ENCODE assay signal across 8 cellular contexts in genomic region chr19:3761382-3762129, GRCh38. TPM values are rescaled to one million over a fixed set of nuclear protein-coding genes. Genes with fewer than 3 reads are reported as not detected.
DNase-seq lines count a peak whose midpoint lies in the region; ATAC-seq and TF ChIP-seq lines count a peak whose summit lies in the region.

TSS of gene APBA3 (minus strand) at chr19:3761692. CDS start at chr19:3760264, 1,428 bp downstream.

- H3K4me1 Mint-ChIP-seq in glutamatergic neuron (ENCODE audit: low read depth, unreplicated experiment) = no peaks in the 10 kb centered on the region
- peaks cover 25% of the 10 kb centered on the region for H3K4me1 Mint-ChIP-seq in osteocyte (ENCODE audit: unreplicated experiment)

- H3K4me3 ChIP-seq in HEK293 (ENCODE audit: low read depth, low read length) (peak within 1 kb of the TSS; percentile 96), thoracic aorta (peak within 1 kb of the TSS; percentile 92)

- H3K27ac Mint-ChIP-seq in activated naive CD4-positive, alpha-beta T cell treated with anti-CD3 and anti-CD28 coated beads, Interleukin-2, amount 50 U/mL, for 72 hours = peak within 1 kb of the TSS; percentile 98 to 99
- H3K27ac Mint-ChIP-seq in glutamatergic neuron (ENCODE audit: unreplicated experiment) = peak within 1 kb of the TSS; percentile 98
- H3K27ac Mint-ChIP-seq in osteocyte (ENCODE audit: unreplicated experiment) = peak within 1 kb of the TSS; percentile 100

- no peaks in the 10 kb centered on the region for H3K9me3 ChIP-seq in HEK293 (ENCODE audit: control insufficient read depth, insufficient read depth, low read depth, low read length)
- H3K9me3 ChIP-seq in thoracic aorta = no peaks in the 10 kb centered on the region

- H3K36me3 ChIP-seq in HEK293 (ENCODE audit: control insufficient read depth in 2 of 2, insufficient read depth in 1 of 2, low read length in 2 of 2) = peaks cover 7 to 24% of the 10 kb centered on the region in 2 experiments; a peak in 2 of 3 replicates
- H3K36me3 ChIP-seq in thoracic aorta = peaks cover 18% of the 10 kb centered on the region

- H3K9me3 Mint-ChIP-seq in activated naive CD4-positive, alpha-beta T cell treated with anti-CD3 and anti-CD28 coated beads, Interleukin-2, amount 50 U/mL, for 72 hours = no peaks in the 10 kb centered on the region
- H3K9me3 Mint-ChIP-seq in glutamatergic neuron (ENCODE audit: unreplicated experiment) = peaks cover 15% of the 10 kb centered on the region
- H3K9me3 Mint-ChIP-seq in osteocyte (ENCODE audit: unreplicated experiment) = no peaks in the 10 kb centered on the region

- H3K27ac ChIP-seq in HEK293 (ENCODE audit: extremely low read depth, low read depth, low read length) (peak within 1 kb of the TSS; percentile 68), thoracic aorta (peak within 1 kb of the TSS; percentile 97 to 100)

- CTCF ChIA-PET in HEK293 (lab: Yijun Ruan, JAX) = interaction anchor here (0.6 to 1.4 kb wide), 6 partner anchors 11 to 154 kb away, joined by 3 to 9 read pairs (median 4); no protein-coding TSS in a partner anchor

- H3K27me3 Mint-ChIP-seq in glutamatergic neuron (ENCODE audit: unreplicated experiment) = peaks cover 9% of the 10 kb centered on the region
- no peaks in the 10 kb centered on the region for H3K27me3 Mint-ChIP-seq in osteocyte (ENCODE audit: unreplicated experiment)

- no peaks in the 10 kb centered on the region; the same call in 1 of the 2 replicates for H3K4me1 ChIP-seq in HEK293 (ENCODE audit: control insufficient read depth, insufficient read depth, low read length)
- H3K4me1 ChIP-seq in thoracic aorta (ENCODE audit: control insufficient read depth in 1 of 2, low read depth in 2 of 2) = peaks cover 16 to 38% of the 10 kb centered on the region in 2 donors

- H3K4me3 Mint-ChIP-seq in glutamatergic neuron (ENCODE audit: unreplicated experiment) (peak within 1 kb of the TSS; percentile 99), osteocyte (ENCODE audit: unreplicated experiment) (peak within 1 kb of the TSS; percentile 96)

- H3K27me3 ChIP-seq in thoracic aorta (replicated peaks; ENCODE audit: insufficient read depth) = no peaks in the 10 kb centered on the region

- TF ChIP-seq CTCF in HEK293 (tag by site-specific recombination; IDR thresholded peaks at IDR 0.05) (peak; percentile 98), glutamatergic neuron (IDR thresholded peaks at IDR 0.05; ENCODE audit: partially characterized antibody, unreplicated experiment) (peak; percentile 88), osteocyte (IDR thresholded peaks at IDR 0.05) (peak; percentile 75), thoracic aorta (IDR thresholded peaks at IDR 0.05) (peak; percentile 70)

- DNase-seq in EL (peak; percentile 89), NCI-H1092 (lab: John Stamatoyannopoulos, UW) (peak; percentile 78), SKM-1 (lab: John Stamatoyannopoulos, UW; ENCODE audit: unreplicated experiment) (peak; percentile 72), glutamatergic neuron (peak; percentile 95), osteocyte (ENCODE audit: extremely low spot score, unreplicated experiment) (peak; percentile 98), thoracic aorta (ENCODE audit: low spot score) (peak; percentile 74)
- peak; percentile 97 to 99 for DNase-seq in activated naive CD4-positive, alpha-beta T cell treated with anti-CD3 and anti-CD28 coated beads, Interleukin-2, amount 50 U/mL, for 72 hours (ENCODE audit: low spot score in 2 of 2)

- peaks cover 7 to 13% of the 10 kb centered on the region in 2 donors for H3K36me3 Mint-ChIP-seq in activated naive CD4-positive, alpha-beta T cell treated with anti-CD3 and anti-CD28 coated beads, Interleukin-2, amount 50 U/mL, for 72 hours
- H3K36me3 Mint-ChIP-seq in glutamatergic neuron (ENCODE audit: unreplicated experiment) (no peaks in the 10 kb centered on the region), osteocyte (ENCODE audit: unreplicated experiment) (peaks cover 7% of the 10 kb centered on the region)

- ATAC-seq in activated naive CD4-positive, alpha-beta T cell treated with anti-CD3 and anti-CD28 coated beads, Interleukin-2, amount 50 U/mL, for 72 hours = peak; percentile 58 to 61
- no peak for ATAC-seq in thoracic aorta (ENCODE audit: insufficient number of reproducible peaks, low FRiP score, low read depth)

- POLR2A ChIA-PET in HEK293 (lab: Yijun Ruan, JAX) = interaction anchor here (0.6 to 2.4 kb wide), 9 partner anchors 8 to 582 kb away, joined by 3 to 10 read pairs (median 6); partner anchors contain the start of genes MPND and PIP5K1C

TF ChIP-seq in HEK293, 187 proteins besides CTCF, POLR2A, EP300 and RAD21 (continues in another document):
- no peak for TF ChIP-seq ZNF132 (tag by site-specific recombination; IDR thresholded peaks at IDR 0.05; ENCODE audit: borderline replicate concordance)
- peak; percentile 58 for TF ChIP-seq KLF8 (tag by site-specific recombination; IDR thresholded peaks at IDR 0.05)
- TF ChIP-seq ZBTB8A (tag by site-specific recombination; IDR thresholded peaks at IDR 0.05) = peak; percentile 87
- TF ChIP-seq ZNF394 (tag by site-specific recombination; IDR thresholded peaks at IDR 0.05; ENCODE audit: borderline replicate concordance) = peak; percentile 44; the same call in 1 of the 2 replicates
- TF ChIP-seq ZBTB6 (tag by site-specific recombination; IDR thresholded peaks at IDR 0.05) = peak; percentile 58; the same call in 1 of the 2 replicates
- no peak for TF ChIP-seq ZNF239 (tag by site-specific recombination; IDR thresholded peaks at IDR 0.05)
- no peak for TF ChIP-seq ZNF248 (tag by site-specific recombination; IDR thresholded peaks at IDR 0.05)
- no peak; the same call in none of the 2 replicates for TF ChIP-seq SP7 (tag by site-specific recombination; IDR thresholded peaks at IDR 0.05)
- TF ChIP-seq EGR2 (tag by site-specific recombination; IDR thresholded peaks at IDR 0.05; ENCODE audit: low read depth) = peak; percentile 36; the same call in 1 of the 2 replicates
- no peak for TF ChIP-seq RBAK (tag by site-specific recombination; IDR thresholded peaks at IDR 0.05)
- no peak for TF ChIP-seq PRDM2 (tag by site-specific recombination; IDR thresholded peaks at IDR 0.05; ENCODE audit: borderline replicate concordance)

RNA-seq across cellular contexts. Expression of gene APBA3, which starts in this region (rescaled TPM):
- total RNA-seq in activated naive CD4-positive, alpha-beta T cell treated with anti-CD3 and anti-CD28 coated beads, Interleukin-2, amount 50 U/mL, for 72 hours = 10 to 100 TPM; 44.6 to 61.7 TPM
- 23.3 TPM for total RNA-seq in glutamatergic neuron (ENCODE audit: unreplicated experiment)
- total RNA-seq in osteocyte = 21.6 and 24.7 TPM in 2 replicates
- total RNA-seq in thoracic aorta = 10 to 100 TPM; 17.4 to 26.8 TPM
